Comparison of ENCODE assay signal across 1 cellular context in the genomic region with DNA sequence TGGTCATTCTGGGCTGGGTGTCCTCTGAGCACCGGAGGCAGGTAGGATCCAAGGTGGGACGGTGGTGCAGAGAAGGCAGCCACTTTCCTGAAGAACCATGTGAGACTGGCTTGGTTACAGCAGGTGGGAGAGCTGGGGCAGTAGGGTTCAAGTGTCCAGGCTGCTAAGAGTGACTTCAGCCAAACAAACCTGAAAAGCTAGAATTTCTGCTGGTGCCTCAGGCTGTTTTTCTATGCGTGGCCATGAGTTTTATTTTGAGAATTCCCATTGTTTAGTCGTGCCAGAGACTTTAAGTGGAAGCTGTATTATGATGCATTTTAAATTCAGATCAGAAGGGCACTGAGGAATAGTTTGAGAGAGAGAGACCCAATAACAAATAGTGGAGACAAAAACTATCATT.
TF ChIP-seq lines count a peak whose summit lies in the region.

No MANE protein-coding gene starts in this region.

TF ChIP-seq in HCT116, 20 proteins besides CTCF, POLR2A, EP300 and RAD21:
- no peak for TF ChIP-seq SP1 (IDR thresholded peaks at IDR 0.05; ENCODE audit: low read depth)
- TF ChIP-seq CBX3 (IDR thresholded peaks at IDR 0.05; ENCODE audit: low read depth) = no peak
TF ChIP-seq in HCT116: peak in this region for 0.
